6 cellular contexts compared by ENCODE assay signal in genomic region chr22:50740714-50741113, GRCh38. TPM values are rescaled to one million over a fixed set of nuclear protein-coding genes. Genes with fewer than 3 reads are reported as not detected.
"Had no signal": no experiment of that assay in that cellular context is flagged by ENCODE, and none has a peak within 500 bp of the region (broad histone marks: within the 10 kb centered on the region; RNA-seq: fewer than 3 reads in every experiment).

No MANE protein-coding gene starts in this region.

RNA-seq across cellular contexts. Expression of gene ACR, which starts 2.7 kb away (rescaled TPM):
- total RNA-seq: hepatocyte; mammary epithelial cell; naive thymus-derived CD8-positive, alpha-beta T cell; neural crest cell; transverse colon; urinary bladder had no signal
- polyA plus RNA-seq: hepatocyte; mammary epithelial cell; naive thymus-derived CD8-positive, alpha-beta T cell had no signal
